In the genomic region with DNA sequence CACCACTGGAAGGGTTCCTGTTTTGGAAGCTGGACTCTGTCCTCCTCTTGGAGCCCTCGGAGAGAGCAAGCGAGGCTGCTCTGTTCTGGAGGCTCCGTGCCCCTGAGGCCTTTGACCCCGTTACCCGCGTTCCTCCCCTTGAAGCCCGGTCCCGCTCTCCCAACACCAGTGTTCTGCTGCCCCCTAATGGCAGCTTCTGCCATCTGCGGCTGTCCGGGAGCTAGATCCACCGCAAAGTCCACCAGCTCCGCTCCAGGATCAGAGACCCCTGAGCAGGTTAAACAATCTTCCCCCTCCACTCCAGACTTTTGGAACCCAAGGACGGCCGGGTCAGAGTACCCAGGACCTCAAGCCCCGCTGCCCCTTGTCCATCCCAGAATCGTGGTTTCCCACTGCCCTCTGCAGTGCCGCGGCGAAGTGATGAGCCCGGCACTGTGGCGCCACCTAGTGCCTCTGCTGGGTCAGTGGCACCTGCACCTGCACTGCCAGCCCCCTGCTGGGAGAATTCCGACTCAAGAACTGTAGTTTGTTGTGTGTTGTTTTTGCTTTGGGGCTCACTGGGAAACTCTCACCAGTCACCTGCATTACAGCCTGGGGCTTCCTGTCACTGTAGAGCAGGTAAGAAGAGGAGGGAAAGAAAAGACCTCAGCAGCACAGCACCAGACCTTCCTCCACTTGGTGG, we compare ENCODE assay signal across 8 cellular contexts.
A peak's percentile ranks its signal among the peaks of the same experiment; 100 is the strongest.
DNase-seq lines count a peak whose midpoint lies in the region; ATAC-seq, FAIRE-seq and TF ChIP-seq lines count a peak whose summit lies in the region.

No MANE protein-coding gene starts in this region.

- CTCF ChIA-PET in CD8-positive, alpha-beta memory T cell (lab: Charles Lee) = interaction anchor here (0.6 to 3.5 kb wide), 42 partner anchors 9 to 1620 kb away, joined by 3 to 48 read pairs (median 4); a partner anchor contains a TSS
- CTCF ChIA-PET in activated CD8-positive, alpha-beta memory T cell treated with anti-CD3 and anti-CD28 coated beads, Interleukin-2, amount 10 ng/mL, durations not matched to agents 7 days and 5 days (lab: Charles Lee) = interaction anchor here (0.6 to 4.1 kb wide), 102 partner anchors 10 to 1756 kb away, joined by 3 to 123 read pairs (median 5); a partner anchor contains a TSS

- H3K27ac Mint-ChIP-seq in CD8-positive, alpha-beta memory T cell = peak overlapping the region in 4 of 8 donors; percentile 3 to 82 (median 66)
- peak overlapping the region; percentile 79 for H3K27ac Mint-ChIP-seq in activated CD8-positive, alpha-beta memory T cell treated with anti-CD3 and anti-CD28 coated beads, Interleukin-2, amount 10 ng/mL, durations not matched to agents 7 days and 5 days
- H3K27ac Mint-ChIP-seq in endodermal cell (peak overlapping the region; percentile 84), mesothelial cell of epicardium (no peak overlapping the region)

- peaks cover 1 to 9% (median 6%) of the 10 kb centered on the region in 3 donors for H3K4me1 Mint-ChIP-seq in CD8-positive, alpha-beta memory T cell
- peaks cover 19% of the 10 kb centered on the region for H3K4me1 Mint-ChIP-seq in activated CD8-positive, alpha-beta memory T cell treated with anti-CD3 and anti-CD28 coated beads, Interleukin-2, amount 10 ng/mL, durations not matched to agents 7 days and 5 days
- H3K4me1 Mint-ChIP-seq in endodermal cell (peaks cover 2% of the 10 kb centered on the region), mesothelial cell of epicardium (no peaks in the 10 kb centered on the region)

- TF ChIP-seq CTCF in endodermal cell (conservative IDR thresholded peaks at IDR 0.05) (peak; percentile 99), mesothelial cell of epicardium (IDR thresholded peaks at IDR 0.05; ENCODE audit: unreplicated experiment) (peak; percentile 96)

- H3K9ac ChIP-seq in endodermal cell (ENCODE audit: extremely low read depth, low read length, poor library complexity, severe bottlenecking) = no peak overlapping the region

- POLR2A ChIA-PET in CD8-positive, alpha-beta memory T cell (lab: Charles Lee) = interaction anchor here (0.5 kb wide), 1 partner anchor 264 kb away, joined by 3 read pairs; no protein-coding TSS in a partner anchor

- H3K9me3 Mint-ChIP-seq in CD8-positive, alpha-beta memory T cell = no peaks in the 10 kb centered on the region
- H3K9me3 Mint-ChIP-seq in activated CD8-positive, alpha-beta memory T cell treated with anti-CD3 and anti-CD28 coated beads, Interleukin-2, amount 10 ng/mL, durations not matched to agents 7 days and 5 days (ENCODE audit: low read depth) = no peaks in the 10 kb centered on the region
- H3K9me3 Mint-ChIP-seq in endodermal cell (no peaks in the 10 kb centered on the region), mesothelial cell of epicardium (no peaks in the 10 kb centered on the region)

- no peaks in the 10 kb centered on the region for H3K27me3 ChIP-seq in CD8-positive, alpha-beta memory T cell (ENCODE audit: insufficient read depth, low read length, poor library complexity, severe bottlenecking)
- H3K27me3 ChIP-seq in endodermal cell (ENCODE audit: control insufficient read depth, insufficient read depth, low read length, poor library complexity, severe bottlenecking) = peaks cover 7% of the 10 kb centered on the region

- H3K9me3 ChIP-seq in CD8-positive, alpha-beta memory T cell (ENCODE audit: low read length) = no peaks in the 10 kb centered on the region
- no peaks in the 10 kb centered on the region for H3K9me3 ChIP-seq in endodermal cell (ENCODE audit: control insufficient read depth, low read length)

- peak; percentile 67 for FAIRE-seq in HTR-8/SVneo (lab: Jason Lieb, UNC)

- H3K36me3 ChIP-seq in CD8-positive, alpha-beta memory T cell (ENCODE audit: insufficient read depth, low read length) = no peaks in the 10 kb centered on the region
- H3K36me3 ChIP-seq in endodermal cell (ENCODE audit: control insufficient read depth, insufficient read depth, low read length) = no peaks in the 10 kb centered on the region

- peak overlapping the region; percentile 56 to 93 (median 87) for H3K4me3 Mint-ChIP-seq in CD8-positive, alpha-beta memory T cell
- peak overlapping the region; percentile 84 for H3K4me3 Mint-ChIP-seq in activated CD8-positive, alpha-beta memory T cell treated with anti-CD3 and anti-CD28 coated beads, Interleukin-2, amount 10 ng/mL, durations not matched to agents 7 days and 5 days
- H3K4me3 Mint-ChIP-seq in endodermal cell (peak overlapping the region; percentile 66), mesothelial cell of epicardium (peak overlapping the region; percentile 93)

- peaks cover 5% of the 10 kb centered on the region for H3K4me1 ChIP-seq in CD8-positive, alpha-beta memory T cell (ENCODE audit: insufficient read depth, low read length)
- H3K4me1 ChIP-seq in endodermal cell (ENCODE audit: control insufficient read depth, insufficient read depth, low read length) = no peaks in the 10 kb centered on the region

- peaks cover 1 to 3% of the 10 kb centered on the region in 2 donors for H3K27me3 Mint-ChIP-seq in CD8-positive, alpha-beta memory T cell
- peaks cover 6% of the 10 kb centered on the region for H3K27me3 Mint-ChIP-seq in activated CD8-positive, alpha-beta memory T cell treated with anti-CD3 and anti-CD28 coated beads, Interleukin-2, amount 10 ng/mL, durations not matched to agents 7 days and 5 days
- H3K27me3 Mint-ChIP-seq in endodermal cell (ENCODE audit: insufficient read depth) (peaks cover 20% of the 10 kb centered on the region), mesothelial cell of epicardium (ENCODE audit: low read depth) (peaks cover 30% of the 10 kb centered on the region)

- peak overlapping the region; percentile 83 for H3K4me3 ChIP-seq in CD8-positive, alpha-beta memory T cell (ENCODE audit: low read length)
- peak overlapping the region; percentile 80 for H3K4me3 ChIP-seq in endodermal cell (ENCODE audit: low read length)

- peak; percentile 66 to 86 (median 78) for DNase-seq in CD8-positive, alpha-beta memory T cell
- peak; percentile 93 for DNase-seq in HTR-8/SVneo (ENCODE audit: insufficient read length, low spot score)
- peak; percentile 72 for DNase-seq in NK-92 treated with Interleukin-12 subunit alpha and Interleukin-12 subunit beta, amount 100 ng/mL, for 24 hours (lab: John Stamatoyannopoulos, UW)
- DNase-seq in activated CD8-positive, alpha-beta memory T cell treated with anti-CD3 and anti-CD28 coated beads, Interleukin-2, amount 10 ng/mL, durations not matched to agents 7 days and 5 days = peak; percentile 91
- peak; percentile 97 for DNase-seq in endodermal cell
- DNase-seq in mesothelial cell of epicardium (ENCODE audit: low spot score in 2 of 2, unreplicated experiment in 2 of 2) = peak; percentile 59 to 90
- peak; percentile 62 for DNase-seq in stimulated activated CD8-positive, alpha-beta memory T cell treated with anti-CD3 and anti-CD28 coated beads, Interleukin-15, amount 100 ng/mL, for 1 hour (ENCODE audit: low read depth)

- WGBS in endodermal cell (ENCODE audit: insufficient coverage in 1 of 2, insufficient read length in 1 of 2), 2 experiments = 3 to 4% methylated on average over 11 to 22 of the region's 22 CpGs

- H3K36me3 Mint-ChIP-seq in CD8-positive, alpha-beta memory T cell = no peaks in the 10 kb centered on the region
- H3K36me3 Mint-ChIP-seq in activated CD8-positive, alpha-beta memory T cell treated with anti-CD3 and anti-CD28 coated beads, Interleukin-2, amount 10 ng/mL, durations not matched to agents 7 days and 5 days = no peaks in the 10 kb centered on the region
- H3K36me3 Mint-ChIP-seq in endodermal cell (ENCODE audit: low read depth) = no peaks in the 10 kb centered on the region
- H3K36me3 Mint-ChIP-seq in mesothelial cell of epicardium = no peaks in the 10 kb centered on the region

- peak; percentile 88 for ATAC-seq in GM21423 (IDR thresholded peaks at IDR 0.05; ENCODE audit: unreplicated experiment)
- ATAC-seq in activated CD8-positive, alpha-beta memory T cell treated with anti-CD3 and anti-CD28 coated beads, Interleukin-2, amount 10 ng/mL, durations not matched to agents 7 days and 5 days = peak; percentile 95

- no peak overlapping the region for H3K27ac ChIP-seq in CD8-positive, alpha-beta memory T cell (ENCODE audit: low read depth, low read length)
- H3K27ac ChIP-seq in endodermal cell (ENCODE audit: low read depth, low read length) = no peak overlapping the region
